Comparison of ENCODE assay signal across 9 cellular contexts in genomic region chr4:26985836-26986235, GRCh38.
DNase-seq lines count a peak whose midpoint lies in the region; ATAC-seq and TF ChIP-seq lines count a peak whose summit lies in the region.
"Had no signal": no experiment of that assay in that cellular context is flagged by ENCODE, and none has a peak within 500 bp of the region (broad histone marks: within the 10 kb centered on the region; RNA-seq: fewer than 3 reads in every experiment).

No MANE protein-coding gene starts in this region.

- H3K36me3 ChIP-seq in colonic mucosa, result no peaks in the 10 kb centered on the region

- no peak for TF ChIP-seq CTCF in colonic mucosa (IDR thresholded peaks at IDR 0.05)

- intact Hi-C loops in colonic mucosa (cut with DNase I), result no loop called here

- no peak overlapping the region for H3K27ac ChIP-seq in colonic mucosa

- H3K4me3 ChIP-seq in colonic mucosa, result no peak overlapping the region

- H3K27me3 ChIP-seq in colonic mucosa, result no peaks in the 10 kb centered on the region

- H3K4me1 ChIP-seq in colonic mucosa, result no peaks in the 10 kb centered on the region

- peak; percentile 87 for ATAC-seq in GM18867 (IDR thresholded peaks at IDR 0.05; ENCODE audit: unreplicated experiment)
- ATAC-seq: left lobe of liver had no signal

- no peaks in the 10 kb centered on the region for H3K9me3 ChIP-seq in colonic mucosa

- DNase-seq in H4 (ENCODE audit: low spot score), result peak; percentile 29
- DNase-seq in NAMALWA (ENCODE audit: low spot score), result peak; percentile 59
- DNase-seq in fibroblast of peridontal ligament (ENCODE audit: extremely low read depth), result peak; percentile 38
- no peak for DNase-seq in colonic mucosa
- DNase-seq in HK-2 (ENCODE audit: unreplicated experiment), result no peak
- no peak for DNase-seq in SHP77 (lab: John Stamatoyannopoulos, UW)
- DNase-seq in NCI-H1048 (lab: John Stamatoyannopoulos, UW), result no peak

- no peak overlapping the region for H3K9ac ChIP-seq in colonic mucosa (ENCODE audit: low read depth in 2 of 2, low read length in 2 of 2)

Comparison
In these comparisons a context has a peak if more than half of its experiments do, and no peak if none do; other contexts are left out.
1. DNase-seq: peak in H4 (single experiment), NAMALWA (single experiment) and fibroblast of peridontal ligament (single experiment); none in colonic mucosa (single experiment), HK-2 (single experiment), SHP77 (0 of 2) and NCI-H1048 (single experiment).